ENCODE assay signal across 8 cellular contexts in the genomic region with DNA sequence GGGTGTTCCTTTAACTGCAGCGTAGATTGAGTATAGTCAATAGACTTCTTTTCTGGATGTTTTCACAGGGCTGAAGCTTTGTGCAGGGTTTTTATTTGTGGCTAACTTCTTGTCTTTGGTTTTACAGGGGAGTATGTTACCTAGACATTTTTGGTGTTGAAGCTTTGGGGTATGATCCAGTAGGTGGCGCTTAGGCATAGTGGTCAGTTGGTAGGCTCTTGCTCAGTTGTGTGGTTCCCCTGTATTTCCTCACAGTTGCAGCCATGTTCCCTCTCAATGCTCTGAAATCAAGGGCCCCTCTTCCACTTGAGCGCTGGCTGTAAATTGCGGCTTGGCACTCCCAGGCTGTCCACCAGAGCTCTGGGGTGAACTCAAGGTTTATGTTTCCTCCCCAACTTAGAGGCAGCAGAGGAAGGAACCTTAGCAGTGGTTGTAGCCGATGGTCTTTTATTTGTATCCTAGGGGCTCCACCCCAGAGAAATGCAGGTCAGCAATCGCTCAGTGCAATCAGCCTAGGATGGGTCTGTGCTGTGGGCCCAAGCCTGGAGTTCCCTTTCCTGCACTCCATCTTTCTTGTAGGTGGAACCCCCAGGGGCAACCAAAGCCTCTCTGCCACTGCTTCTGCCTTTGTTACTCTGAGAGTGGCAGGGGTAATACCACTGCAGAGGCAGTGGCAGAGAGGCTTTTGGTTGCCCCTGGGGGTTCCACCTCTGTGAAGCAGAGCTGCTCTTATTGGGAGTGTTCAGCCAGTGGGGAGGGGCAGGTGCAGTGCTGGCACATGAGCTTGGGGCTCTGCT. TPM values are rescaled to one million over a fixed set of nuclear protein-coding genes. Genes with fewer than 3 reads are reported as not detected.
A peak's percentile ranks its signal among the peaks of the same experiment; 100 is the strongest.
DNase-seq lines count a peak whose midpoint lies in the region; ATAC-seq and TF ChIP-seq lines count a peak whose summit lies in the region.

No MANE protein-coding gene starts in this region.

- intact Hi-C loops in sigmoid colon (cut with DNase I) = loop anchor here (1.0 to 5.0 kb wide), 2 partner anchors 234 to 341 kb away; no protein-coding TSS in a partner anchor

- peak overlapping the region in 1 of 2 donors; percentile 25 for H3K4me3 Mint-ChIP-seq in activated T-cell treated with anti-CD3 and anti-CD28 coated beads, Interleukin-2, amount 50 U/mL, for 72 hours

- TF ChIP-seq CTCF in HEK293 (tag by site-specific recombination; IDR thresholded peaks at IDR 0.05) (no peak), cardiac muscle cell (IDR thresholded peaks at IDR 0.05; ENCODE audit: low read depth, low read length) (peak; percentile 68), sigmoid colon (IDR thresholded peaks at IDR 0.05) (peak; percentile 21 to 49 (median 44))

- H3K27me3 Mint-ChIP-seq in activated T-cell treated with anti-CD3 and anti-CD28 coated beads, Interleukin-2, amount 50 U/mL, for 72 hours (ENCODE audit: low read depth) = no peaks in the 10 kb centered on the region

- H3K4me3 ChIP-seq in HEK293 (ENCODE audit: low read depth, low read length) = no peak overlapping the region
- H3K4me3 ChIP-seq in cardiac muscle cell = no peak overlapping the region
- H3K4me3 ChIP-seq in sigmoid colon = no peak overlapping the region

- H3K27me3 ChIP-seq in cardiac muscle cell (no peaks in the 10 kb centered on the region), sigmoid colon (no peaks in the 10 kb centered on the region)

- peak; percentile 70 to 74 for ATAC-seq in activated T-cell treated with anti-CD3 and anti-CD28 coated beads, Interleukin-2, amount 50 U/mL, for 72 hours (replicated peaks in 1 of 2)

- POLR2A ChIA-PET in HEK293 (lab: Yijun Ruan, JAX) = no interaction called here

- peak overlapping the region; percentile 11 for H3K27ac Mint-ChIP-seq in activated T-cell treated with anti-CD3 and anti-CD28 coated beads, Interleukin-2, amount 50 U/mL, for 72 hours

- H3K9me3 Mint-ChIP-seq in activated T-cell treated with anti-CD3 and anti-CD28 coated beads, Interleukin-2, amount 50 U/mL, for 72 hours = no peaks in the 10 kb centered on the region

- CTCF ChIA-PET in HEK293 (lab: Yijun Ruan, JAX) = interaction anchor here (0.5 to 1.3 kb wide), 4 partner anchors 13 to 457 kb away, joined by 3 to 4 read pairs (median 3); no protein-coding TSS in a partner anchor

- H3K27ac ChIP-seq in HEK293 (ENCODE audit: extremely low read depth, low read depth, low read length) (no peak overlapping the region), cardiac muscle cell (no peak overlapping the region), sigmoid colon (no peak overlapping the region)

- TF ChIP-seq POLR2A in sigmoid colon (IDR thresholded peaks at IDR 0.05) = no peak

- H3K36me3 Mint-ChIP-seq in activated T-cell treated with anti-CD3 and anti-CD28 coated beads, Interleukin-2, amount 50 U/mL, for 72 hours (ENCODE audit: insufficient read depth in 2 of 2) = peaks cover 0 to 2% of the 10 kb centered on the region in 2 donors

- no peak for TF ChIP-seq EP300 in sigmoid colon (IDR thresholded peaks at IDR 0.05)

- peaks cover 15% of the 10 kb centered on the region for H3K4me1 Mint-ChIP-seq in activated T-cell treated with anti-CD3 and anti-CD28 coated beads, Interleukin-2, amount 50 U/mL, for 72 hours (ENCODE audit: low read depth)

- peak; percentile 25 for DNase-seq in activated gamma-delta T cell treated with Interleukin-2 at 50 U/mL for 16 hours
- DNase-seq in activated gamma-delta T cell (lab: John Stamatoyannopoulos, UW) = no peak
- DNase-seq in NCI-H1694 treated with DMSO at 0.1 percent for 48 hours (lab: John Stamatoyannopoulos, UW) = peak; percentile 20
- DNase-seq in activated T-cell treated with anti-CD3 and anti-CD28 coated beads, Interleukin-2, amount 50 U/mL, for 72 hours = peak; percentile 49 to 55
- DNase-seq in cardiac muscle cell (ENCODE audit: low read depth in 1 of 2, low spot score in 1 of 2) = peak; percentile 69 to 83
- no peak for DNase-seq in sigmoid colon
- DNase-seq in NCI-H1436 treated with DMSO at 0.1 percent for 48 hours (lab: John Stamatoyannopoulos, UW) = no peak

- H3K4me1 ChIP-seq in HEK293 (ENCODE audit: control insufficient read depth, insufficient read depth, low read length) (no peaks in the 10 kb centered on the region), cardiac muscle cell (ENCODE audit: low read depth) (no peaks in the 10 kb centered on the region), sigmoid colon (no peaks in the 10 kb centered on the region)

- H3K9me3 ChIP-seq in HEK293 (ENCODE audit: control insufficient read depth, insufficient read depth, low read depth, low read length) (no peaks in the 10 kb centered on the region), cardiac muscle cell (ENCODE audit: low read depth) (no peaks in the 10 kb centered on the region), sigmoid colon (no peaks in the 10 kb centered on the region)

- H3K36me3 ChIP-seq in HEK293 (ENCODE audit: control insufficient read depth in 2 of 2, insufficient read depth in 1 of 2, low read length in 2 of 2) (no peaks in the 10 kb centered on the region), cardiac muscle cell (no peaks in the 10 kb centered on the region), sigmoid colon (no peaks in the 10 kb centered on the region)

- WGBS in sigmoid colon, 2 donors = 72 to 77% methylated on average over 6 of the region's 6 CpGs

TF ChIP-seq in HEK293, 187 proteins besides CTCF, POLR2A, EP300 and RAD21:
- TF ChIP-seq ZNF654 (tag by site-specific recombination; IDR thresholded peaks at IDR 0.05; ENCODE audit: low read depth) = peak; percentile 59
- TF ChIP-seq, protein P1, sequence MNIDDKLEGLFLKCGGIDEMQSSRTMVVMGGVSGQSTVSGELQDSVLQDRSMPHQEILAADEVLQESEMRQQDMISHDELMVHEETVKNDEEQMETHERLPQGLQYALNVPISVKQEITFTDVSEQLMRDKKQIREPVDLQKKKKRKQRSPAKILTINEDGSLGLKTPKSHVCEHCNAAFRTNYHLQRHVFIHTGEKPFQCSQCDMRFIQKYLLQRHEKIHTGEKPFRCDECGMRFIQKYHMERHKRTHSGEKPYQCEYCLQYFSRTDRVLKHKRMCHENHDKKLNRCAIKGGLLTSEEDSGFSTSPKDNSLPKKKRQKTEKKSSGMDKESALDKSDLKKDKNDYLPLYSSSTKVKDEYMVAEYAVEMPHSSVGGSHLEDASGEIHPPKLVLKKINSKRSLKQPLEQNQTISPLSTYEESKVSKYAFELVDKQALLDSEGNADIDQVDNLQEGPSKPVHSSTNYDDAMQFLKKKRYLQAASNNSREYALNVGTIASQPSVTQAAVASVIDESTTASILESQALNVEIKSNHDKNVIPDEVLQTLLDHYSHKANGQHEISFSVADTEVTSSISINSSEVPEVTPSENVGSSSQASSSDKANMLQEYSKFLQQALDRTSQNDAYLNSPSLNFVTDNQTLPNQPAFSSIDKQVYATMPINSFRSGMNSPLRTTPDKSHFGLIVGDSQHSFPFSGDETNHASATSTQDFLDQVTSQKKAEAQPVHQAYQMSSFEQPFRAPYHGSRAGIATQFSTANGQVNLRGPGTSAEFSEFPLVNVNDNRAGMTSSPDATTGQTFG (tag by site-specific recombination; IDR thresholded peaks at IDR 0.05; ENCODE audit: borderline replicate concordance) = no peak

RNA-seq across cellular contexts. Expression of a gene that starts 55.1 kb away (rescaled TPM):
- total RNA-seq in activated T-cell treated with anti-CD3 and anti-CD28 coated beads, Interleukin-2, amount 50 U/mL, for 72 hours = 10 to 100 TPM; 37.4 to 39.5 TPM
- total RNA-seq in cardiac muscle cell (26.1 and 32.7 TPM in 2 replicates), sigmoid colon (10 to 100 TPM; 23.3 to 35.1 (median 30.1) TPM)
- polyA plus RNA-seq in cardiac muscle cell (76.0 and 82.7 TPM in 2 replicates), sigmoid colon (100 to 1,000 TPM; 121 to 226 (median 153) TPM)

Comparison
In these comparisons a context has a peak if more than half of its experiments do, and no peak if none do; other contexts are left out.
1. DNase-seq: peak in activated gamma-delta T cell treated with Interleukin-2 at 50 U/mL for 16 hours (single experiment), NCI-H1694 treated with DMSO at 0.1 percent for 48 hours (single experiment), activated T-cell treated with anti-CD3 and anti-CD28 coated beads, Interleukin-2, amount 50 U/mL, for 72 hours (2 of 2) and cardiac muscle cell (2 of 2); none in activated gamma-delta T cell (single experiment), sigmoid colon (single experiment) and NCI-H1436 treated with DMSO at 0.1 percent for 48 hours (single experiment).